In the genomic region with DNA sequence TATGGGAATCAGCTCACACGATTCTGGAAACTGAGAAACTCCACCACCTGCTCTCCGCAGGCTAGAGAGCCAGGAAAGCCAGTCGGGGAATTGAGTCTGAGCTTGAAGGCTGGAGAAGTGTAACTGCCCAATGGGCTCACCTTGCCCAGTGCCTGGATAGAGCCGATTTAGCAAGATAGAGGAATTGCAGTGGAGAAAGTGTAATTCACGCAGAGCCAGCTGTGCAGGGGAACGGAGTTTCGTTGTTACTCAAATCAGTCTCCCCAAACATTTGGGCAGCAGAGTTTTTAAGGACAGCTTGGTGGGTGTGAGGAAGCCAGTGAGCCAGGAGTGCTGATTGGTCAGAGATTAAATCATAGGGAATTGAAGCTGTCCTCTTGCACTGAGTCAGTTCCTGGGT, we compare ENCODE assay signal across 1 cellular context.
TF ChIP-seq lines count a peak whose summit lies in the region.

No MANE protein-coding gene starts in this region.

TF ChIP-seq in GM23338, 12 proteins besides CTCF, POLR2A, EP300 and RAD21:
- TF ChIP-seq, protein P1, sequence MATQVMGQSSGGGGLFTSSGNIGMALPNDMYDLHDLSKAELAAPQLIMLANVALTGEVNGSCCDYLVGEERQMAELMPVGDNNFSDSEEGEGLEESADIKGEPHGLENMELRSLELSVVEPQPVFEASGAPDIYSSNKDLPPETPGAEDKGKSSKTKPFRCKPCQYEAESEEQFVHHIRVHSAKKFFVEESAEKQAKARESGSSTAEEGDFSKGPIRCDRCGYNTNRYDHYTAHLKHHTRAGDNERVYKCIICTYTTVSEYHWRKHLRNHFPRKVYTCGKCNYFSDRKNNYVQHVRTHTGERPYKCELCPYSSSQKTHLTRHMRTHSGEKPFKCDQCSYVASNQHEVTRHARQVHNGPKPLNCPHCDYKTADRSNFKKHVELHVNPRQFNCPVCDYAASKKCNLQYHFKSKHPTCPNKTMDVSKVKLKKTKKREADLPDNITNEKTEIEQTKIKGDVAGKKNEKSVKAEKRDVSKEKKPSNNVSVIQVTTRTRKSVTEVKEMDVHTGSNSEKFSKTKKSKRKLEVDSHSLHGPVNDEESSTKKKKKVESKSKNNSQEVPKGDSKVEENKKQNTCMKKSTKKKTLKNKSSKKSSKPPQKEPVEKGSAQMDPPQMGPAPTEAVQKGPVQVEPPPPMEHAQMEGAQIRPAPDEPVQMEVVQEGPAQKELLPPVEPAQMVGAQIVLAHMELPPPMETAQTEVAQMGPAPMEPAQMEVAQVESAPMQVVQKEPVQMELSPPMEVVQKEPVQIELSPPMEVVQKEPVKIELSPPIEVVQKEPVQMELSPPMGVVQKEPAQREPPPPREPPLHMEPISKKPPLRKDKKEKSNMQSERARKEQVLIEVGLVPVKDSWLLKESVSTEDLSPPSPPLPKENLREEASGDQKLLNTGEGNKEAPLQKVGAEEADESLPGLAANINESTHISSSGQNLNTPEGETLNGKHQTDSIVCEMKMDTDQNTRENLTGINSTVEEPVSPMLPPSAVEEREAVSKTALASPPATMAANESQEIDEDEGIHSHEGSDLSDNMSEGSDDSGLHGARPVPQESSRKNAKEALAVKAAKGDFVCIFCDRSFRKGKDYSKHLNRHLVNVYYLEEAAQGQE (IDR thresholded peaks at IDR 0.05; ENCODE audit: unreplicated experiment) = no peak
- TF ChIP-seq, protein P2, sequence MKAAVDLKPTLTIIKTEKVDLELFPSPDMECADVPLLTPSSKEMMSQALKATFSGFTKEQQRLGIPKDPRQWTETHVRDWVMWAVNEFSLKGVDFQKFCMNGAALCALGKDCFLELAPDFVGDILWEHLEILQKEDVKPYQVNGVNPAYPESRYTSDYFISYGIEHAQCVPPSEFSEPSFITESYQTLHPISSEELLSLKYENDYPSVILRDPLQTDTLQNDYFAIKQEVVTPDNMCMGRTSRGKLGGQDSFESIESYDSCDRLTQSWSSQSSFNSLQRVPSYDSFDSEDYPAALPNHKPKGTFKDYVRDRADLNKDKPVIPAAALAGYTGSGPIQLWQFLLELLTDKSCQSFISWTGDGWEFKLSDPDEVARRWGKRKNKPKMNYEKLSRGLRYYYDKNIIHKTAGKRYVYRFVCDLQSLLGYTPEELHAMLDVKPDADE (IDR thresholded peaks at IDR 0.05) = no peak
- no peak for TF ChIP-seq EZH2 (IDR thresholded peaks at IDR 0.05; ENCODE audit: low read depth, unreplicated experiment)
- no peak for TF ChIP-seq EZH2phosphoT487 (IDR thresholded peaks at IDR 0.05; ENCODE audit: unreplicated experiment)
- TF ChIP-seq STAT1 (IDR thresholded peaks at IDR 0.05; ENCODE audit: unreplicated experiment) = no peak
- no peak for TF ChIP-seq ZNF331 (CRISPR knock-in tag; IDR thresholded peaks at IDR 0.05; ENCODE audit: low read depth)
- TF ChIP-seq NANOG (IDR thresholded peaks at IDR 0.05; ENCODE audit: borderline replicate concordance) = no peak
- no peak for TF ChIP-seq POLR2AphosphoS5 (IDR thresholded peaks at IDR 0.05; ENCODE audit: low read depth)
- TF ChIP-seq, protein P3, sequence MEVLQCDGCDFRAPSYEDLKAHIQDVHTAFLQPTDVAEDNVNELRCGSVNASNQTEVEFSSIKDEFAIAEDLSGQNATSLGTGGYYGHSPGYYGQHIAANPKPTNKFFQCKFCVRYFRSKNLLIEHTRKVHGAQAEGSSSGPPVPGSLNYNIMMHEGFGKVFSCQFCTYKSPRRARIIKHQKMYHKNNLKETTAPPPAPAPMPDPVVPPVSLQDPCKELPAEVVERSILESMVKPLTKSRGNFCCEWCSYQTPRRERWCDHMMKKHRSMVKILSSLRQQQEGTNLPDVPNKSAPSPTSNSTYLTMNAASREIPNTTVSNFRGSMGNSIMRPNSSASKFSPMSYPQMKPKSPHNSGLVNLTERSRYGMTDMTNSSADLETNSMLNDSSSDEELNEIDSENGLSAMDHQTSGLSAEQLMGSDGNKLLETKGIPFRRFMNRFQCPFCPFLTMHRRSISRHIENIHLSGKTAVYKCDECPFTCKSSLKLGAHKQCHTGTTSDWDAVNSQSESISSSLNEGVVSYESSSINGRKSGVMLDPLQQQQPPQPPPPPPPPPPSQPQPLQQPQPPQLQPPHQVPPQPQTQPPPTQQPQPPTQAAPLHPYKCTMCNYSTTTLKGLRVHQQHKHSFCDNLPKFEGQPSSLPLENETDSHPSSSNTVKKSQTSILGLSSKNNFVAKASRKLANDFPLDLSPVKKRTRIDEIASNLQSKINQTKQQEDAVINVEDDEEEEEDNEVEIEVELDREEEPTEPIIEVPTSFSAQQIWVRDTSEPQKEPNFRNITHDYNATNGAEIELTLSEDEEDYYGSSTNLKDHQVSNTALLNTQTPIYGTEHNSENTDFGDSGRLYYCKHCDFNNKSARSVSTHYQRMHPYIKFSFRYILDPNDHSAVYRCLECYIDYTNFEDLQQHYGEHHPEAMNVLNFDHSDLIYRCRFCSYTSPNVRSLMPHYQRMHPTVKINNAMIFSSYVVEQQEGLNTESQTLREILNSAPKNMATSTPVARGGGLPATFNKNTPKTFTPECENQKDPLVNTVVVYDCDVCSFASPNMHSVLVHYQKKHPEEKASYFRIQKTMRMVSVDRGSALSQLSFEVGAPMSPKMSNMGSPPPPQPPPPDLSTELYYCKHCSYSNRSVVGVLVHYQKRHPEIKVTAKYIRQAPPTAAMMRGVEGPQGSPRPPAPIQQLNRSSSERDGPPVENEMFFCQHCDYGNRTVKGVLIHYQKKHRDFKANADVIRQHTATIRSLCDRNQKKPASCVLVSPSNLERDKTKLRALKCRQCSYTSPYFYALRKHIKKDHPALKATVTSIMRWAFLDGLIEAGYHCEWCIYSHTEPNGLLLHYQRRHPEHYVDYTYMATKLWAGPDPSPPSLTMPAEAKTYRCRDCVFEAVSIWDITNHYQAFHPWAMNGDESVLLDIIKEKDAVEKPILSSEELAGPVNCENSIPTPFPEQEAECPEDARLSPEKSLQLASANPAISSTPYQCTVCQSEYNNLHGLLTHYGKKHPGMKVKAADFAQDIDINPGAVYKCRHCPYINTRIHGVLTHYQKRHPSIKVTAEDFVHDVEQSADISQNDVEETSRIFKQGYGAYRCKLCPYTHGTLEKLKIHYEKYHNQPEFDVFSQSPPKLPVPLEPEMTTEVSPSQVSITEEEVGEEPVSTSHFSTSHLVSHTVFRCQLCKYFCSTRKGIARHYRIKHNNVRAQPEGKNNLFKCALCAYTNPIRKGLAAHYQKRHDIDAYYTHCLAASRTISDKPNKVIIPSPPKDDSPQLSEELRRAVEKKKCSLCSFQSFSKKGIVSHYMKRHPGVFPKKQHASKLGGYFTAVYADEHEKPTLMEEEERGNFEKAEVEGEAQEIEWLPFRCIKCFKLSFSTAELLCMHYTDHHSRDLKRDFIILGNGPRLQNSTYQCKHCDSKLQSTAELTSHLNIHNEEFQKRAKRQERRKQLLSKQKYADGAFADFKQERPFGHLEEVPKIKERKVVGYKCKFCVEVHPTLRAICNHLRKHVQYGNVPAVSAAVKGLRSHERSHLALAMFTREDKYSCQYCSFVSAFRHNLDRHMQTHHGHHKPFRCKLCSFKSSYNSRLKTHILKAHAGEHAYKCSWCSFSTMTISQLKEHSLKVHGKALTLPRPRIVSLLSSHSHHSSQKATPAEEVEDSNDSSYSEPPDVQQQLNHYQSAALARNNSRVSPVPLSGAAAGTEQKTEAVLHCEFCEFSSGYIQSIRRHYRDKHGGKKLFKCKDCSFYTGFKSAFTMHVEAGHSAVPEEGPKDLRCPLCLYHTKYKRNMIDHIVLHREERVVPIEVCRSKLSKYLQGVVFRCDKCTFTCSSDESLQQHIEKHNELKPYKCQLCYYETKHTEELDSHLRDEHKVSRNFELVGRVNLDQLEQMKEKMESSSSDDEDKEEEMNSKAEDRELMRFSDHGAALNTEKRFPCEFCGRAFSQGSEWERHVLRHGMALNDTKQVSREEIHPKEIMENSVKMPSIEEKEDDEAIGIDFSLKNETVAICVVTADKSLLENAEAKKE (CRISPR knock-in tag; IDR thresholded peaks at IDR 0.05) = no peak
- no peak for TF ChIP-seq CREB1 (CRISPR knock-in tag; IDR thresholded peaks at IDR 0.05; ENCODE audit: low read depth)
